Comparison of ENCODE assay signal across 17 cellular contexts in the genomic region with DNA sequence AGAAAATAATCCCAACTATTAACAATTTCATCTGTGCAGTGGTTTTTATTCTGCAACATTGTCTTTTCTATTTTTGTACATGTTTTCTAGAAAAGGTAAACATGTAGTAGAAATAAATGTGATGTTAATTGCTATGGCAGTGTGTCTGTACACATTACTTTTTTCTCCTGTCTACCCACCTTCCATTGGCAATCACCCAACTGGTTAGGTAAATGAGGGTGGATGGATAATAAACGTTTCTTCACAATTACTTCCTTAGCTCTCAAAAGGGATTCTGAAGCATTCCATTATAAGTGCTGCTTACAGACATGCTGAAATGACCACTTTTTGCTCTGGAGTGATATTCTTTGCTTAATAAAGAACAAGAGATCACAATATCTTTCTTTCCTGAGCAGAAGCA.
DNase-seq lines count a peak whose midpoint lies in the region; TF ChIP-seq lines count a peak whose summit lies in the region.
"Had no signal": no experiment of that assay in that cellular context is flagged by ENCODE, and none has a peak within 500 bp of the region (broad histone marks: within the 10 kb centered on the region; RNA-seq: fewer than 3 reads in every experiment).

No MANE protein-coding gene starts in this region.

- CTCF ChIA-PET in Calu3 (lab: Charles Lee), result no interaction called here
- CTCF ChIA-PET in CD8-positive, alpha-beta memory T cell (lab: Charles Lee), result no interaction called here

- H3K4me3 Mint-ChIP-seq in Calu3 (ENCODE audit: low read depth, unreplicated experiment) (no peak overlapping the region), nephron progenitor cell (no peak overlapping the region)
- no peak overlapping the region for H3K4me3 Mint-ChIP-seq in CD8-positive, alpha-beta memory T cell
- H3K4me3 Mint-ChIP-seq: CD4-positive, alpha-beta memory T cell; HFFc6 had no signal

- H3K36me3 Mint-ChIP-seq in Calu3 (ENCODE audit: insufficient read depth, unreplicated experiment), result peaks cover under 1% of the 10 kb centered on the region
- peaks cover 11% of the 10 kb centered on the region for H3K36me3 Mint-ChIP-seq in nephron progenitor cell (ENCODE audit: low read depth)
- peaks cover 0 to 8% (median 0%) of the 10 kb centered on the region in 3 donors for H3K36me3 Mint-ChIP-seq in CD8-positive, alpha-beta memory T cell

- no peak overlapping the region for H3K4me3 ChIP-seq in stomach
- no peak overlapping the region for H3K4me3 ChIP-seq in CD8-positive, alpha-beta memory T cell (ENCODE audit: low read length)

- H3K27me3 ChIP-seq in stomach, result no peaks in the 10 kb centered on the region
- H3K27me3 ChIP-seq in CD8-positive, alpha-beta memory T cell (ENCODE audit: insufficient read depth, low read length, poor library complexity, severe bottlenecking), result no peaks in the 10 kb centered on the region

- H3K27ac Mint-ChIP-seq in Calu3 (ENCODE audit: unreplicated experiment), result peak overlapping the region; percentile 39
- H3K27ac Mint-ChIP-seq in nephron progenitor cell, result peak overlapping the region; percentile 30
- H3K27ac Mint-ChIP-seq in CD8-positive, alpha-beta memory T cell, result no peak overlapping the region
- H3K27ac Mint-ChIP-seq: CD4-positive, alpha-beta memory T cell; HFFc6 had no signal

- TF ChIP-seq POLR2A in stomach (IDR thresholded peaks at IDR 0.05), result no peak

- H3K9me3 ChIP-seq in stomach, result no peaks in the 10 kb centered on the region
- no peaks in the 10 kb centered on the region for H3K9me3 ChIP-seq in CD8-positive, alpha-beta memory T cell (ENCODE audit: low read length)

- 3 to 8% (median 7%) methylated on average over 1 of the region's 1 CpG for WGBS in stomach, 5 donors

- intact Hi-C loops in Calu3 (cut with micrococcal nuclease; ENCODE audit: unreplicated experiment), result loop anchor here (5.0 kb wide), 2 partner anchors 194 to 226 kb away; no protein-coding TSS in a partner anchor
- intact Hi-C loops in stomach (cut with DNase I; ENCODE audit: low total_unique reads), result no loop called here

- H3K4me1 ChIP-seq in stomach, result peaks cover 0 to 39% (median 20%) of the 10 kb centered on the region in 4 donors
- H3K4me1 ChIP-seq in CD8-positive, alpha-beta memory T cell (ENCODE audit: insufficient read depth, low read length), result no peaks in the 10 kb centered on the region

- no peaks in the 10 kb centered on the region for H3K27me3 Mint-ChIP-seq in Calu3 (ENCODE audit: unreplicated experiment)
- H3K27me3 Mint-ChIP-seq in nephron progenitor cell (ENCODE audit: low read depth, poor library complexity), result no peaks in the 10 kb centered on the region
- peaks cover 6 to 15% of the 10 kb centered on the region in 2 donors for H3K27me3 Mint-ChIP-seq in CD8-positive, alpha-beta memory T cell

- H3K9me3 Mint-ChIP-seq in Calu3 (ENCODE audit: low read depth, unreplicated experiment) (no peaks in the 10 kb centered on the region), nephron progenitor cell (peaks cover 31% of the 10 kb centered on the region)
- H3K9me3 Mint-ChIP-seq in CD8-positive, alpha-beta memory T cell, result peaks cover 0 to 16% (median 1%) of the 10 kb centered on the region in 5 donors
- H3K9me3 Mint-ChIP-seq: HFFc6 had no signal

- no peaks in the 10 kb centered on the region for H3K36me3 ChIP-seq in stomach
- H3K36me3 ChIP-seq in CD8-positive, alpha-beta memory T cell (ENCODE audit: insufficient read depth, low read length), result no peaks in the 10 kb centered on the region

- no TSS peak for BruUV-seq in Calu3 (replicated peaks; lab: Mats Ljungman, UMichigan)

- TF ChIP-seq EP300 in stomach (IDR thresholded peaks at IDR 0.05), result no peak

- TF ChIP-seq CTCF in Calu3 (IDR thresholded peaks at IDR 0.05; ENCODE audit: unreplicated experiment) (no peak), nephron progenitor cell (IDR thresholded peaks at IDR 0.05) (no peak), stomach (IDR thresholded peaks at IDR 0.05) (no peak)

- H3K4me1 Mint-ChIP-seq in Calu3 (ENCODE audit: low read depth, unreplicated experiment), result peaks cover 29% of the 10 kb centered on the region
- no peaks in the 10 kb centered on the region for H3K4me1 Mint-ChIP-seq in nephron progenitor cell
- no peaks in the 10 kb centered on the region for H3K4me1 Mint-ChIP-seq in CD8-positive, alpha-beta memory T cell

- H3K27ac ChIP-seq in stomach, result peak overlapping the region in 1 of 5 donors; percentile 39
- no peak overlapping the region for H3K27ac ChIP-seq in CD8-positive, alpha-beta memory T cell (ENCODE audit: low read depth, low read length)
- H3K27ac ChIP-seq: 22Rv1, KMS-11 had no signal

- POLR2A ChIA-PET in CD8-positive, alpha-beta memory T cell (lab: Charles Lee), result no interaction called here

- DNase-seq in DMS 273 (lab: John Stamatoyannopoulos, UW; ENCODE audit: unreplicated experiment) (peak; percentile 5), DMS 273 treated with DMSO at 0.1 percent for 48 hours (lab: John Stamatoyannopoulos, UW) (no peak), Calu3 (no peak), NCI-H69 (lab: John Stamatoyannopoulos, UW) (peak; percentile 77), nephron progenitor cell (no peak), DMS153 (lab: John Stamatoyannopoulos, UW) (no peak), stomach (no peak)
- DNase-seq in CD8-positive, alpha-beta memory T cell, result no peak
- DNase-seq: CD4-positive, alpha-beta memory T cell; HFFc6; NCI-H1048; NCI-H1694 treated with DMSO at 0.1 percent for 48 hours; NCI-H2171 treated with DMSO at 0.1 percent for 48 hours; NCI-H510A; NCI-H82 had no signal

Comparison
In these comparisons a context has a peak if more than half of its experiments do, and no peak if none do; other contexts are left out.
1. DNase-seq: peak in DMS 273 (single experiment) and NCI-H69 (single experiment); none in DMS 273 treated with DMSO at 0.1 percent for 48 hours (single experiment), Calu3 (single experiment), nephron progenitor cell (single experiment), DMS153 (single experiment), stomach (single experiment) and CD8-positive, alpha-beta memory T cell (0 of 5).
2. H3K27ac Mint-ChIP-seq: peak in Calu3 (single experiment) and nephron progenitor cell (single experiment); none in CD8-positive, alpha-beta memory T cell (0 of 8).